8 cellular contexts compared by ENCODE assay signal in genomic region chr15:37891754-37892368, GRCh38.
DNase-seq lines count a peak whose midpoint lies in the region; ATAC-seq and TF ChIP-seq lines count a peak whose summit lies in the region.

No MANE protein-coding gene starts in this region.

- DNase-seq in EL (peak; percentile 63), HFF-Myc (ENCODE audit: extremely low read depth, low read depth) (peak; percentile 52), NT2/D1 (ENCODE audit: low read depth, low spot score) (peak; percentile 11), coronary artery (ENCODE audit: low spot score) (no peak), medulla oblongata (ENCODE audit: extremely low spot score) (peak; percentile 75), GOT3 (lab: John Stamatoyannopoulos, UW) (no peak)
- DNase-seq in stimulated activated CD4-positive, alpha-beta T cell treated with anti-CD3 and anti-CD28 coated beads, Interleukin-4, amount 100 ng/mL, for 24 hours, result no peak

- no peaks in the 10 kb centered on the region for H3K9me3 ChIP-seq in NT2/D1 (ENCODE audit: insufficient read depth, low read length)

- no peaks in the 10 kb centered on the region for H3K4me1 ChIP-seq in NT2/D1 (ENCODE audit: insufficient read depth, insufficient read length)

- H3K36me3 ChIP-seq in NT2/D1 (ENCODE audit: insufficient read depth, insufficient read length, low read length), result no peaks in the 10 kb centered on the region

- no peaks in the 10 kb centered on the region for H3K27me3 ChIP-seq in NT2/D1 (ENCODE audit: insufficient read depth, insufficient read length)

- H3K4me3 ChIP-seq in HFF-Myc (replicated peaks; ENCODE audit: low read depth, low read length), result no peak overlapping the region
- no peak overlapping the region for H3K4me3 ChIP-seq in NT2/D1 (ENCODE audit: insufficient read length, low read depth)
- no peak overlapping the region for H3K4me3 ChIP-seq in coronary artery

- H3K27ac ChIP-seq in coronary artery, result no peak overlapping the region

- no peak overlapping the region for H3K9ac ChIP-seq in NT2/D1 (ENCODE audit: insufficient read length, low read depth)

- peak; percentile 88 for TF ChIP-seq CTCF in HFF-Myc (IDR thresholded peaks at IDR 0.05; ENCODE audit: low read depth, low read length, missing control alignments)
- peak; percentile 47 for TF ChIP-seq CTCF in coronary artery (IDR thresholded peaks at IDR 0.05)

- no peak for ATAC-seq in HG02970 (IDR thresholded peaks at IDR 0.05; ENCODE audit: low FRiP score, unreplicated experiment)

Comparison
In these comparisons a context has a peak if more than half of its experiments do, and no peak if none do; other contexts are left out.
1. DNase-seq: peak in EL (single experiment), HFF-Myc (single experiment), NT2/D1 (single experiment) and medulla oblongata (single experiment); none in coronary artery (single experiment), GOT3 (single experiment) and stimulated activated CD4-positive, alpha-beta T cell treated with anti-CD3 and anti-CD28 coated beads, Interleukin-4, amount 100 ng/mL, for 24 hours (single experiment).